13 cellular contexts compared by ENCODE assay signal in the genomic region with DNA sequence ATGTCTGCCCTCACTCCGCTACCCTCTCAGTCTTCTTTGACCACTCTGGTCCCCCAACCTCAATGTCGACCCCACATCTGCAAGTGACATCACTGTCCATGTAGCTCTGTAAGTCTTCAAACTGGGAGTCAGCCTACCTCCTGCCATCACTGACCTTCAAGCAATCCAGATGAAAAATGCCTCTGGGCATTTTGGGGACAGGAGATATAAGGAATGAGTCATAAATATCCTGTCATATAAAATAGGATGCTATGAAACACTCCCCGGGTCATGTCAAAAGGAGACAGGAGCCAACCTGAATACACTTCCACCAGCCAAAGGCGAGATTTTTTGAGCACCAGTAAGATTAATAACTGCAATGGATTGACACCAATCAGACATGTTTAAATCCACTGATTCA.
A peak's percentile ranks its signal among the peaks of the same experiment; 100 is the strongest.
DNase-seq lines count a peak whose midpoint lies in the region; ATAC-seq, FAIRE-seq and TF ChIP-seq lines count a peak whose summit lies in the region.
"Had no signal": no experiment of that assay in that cellular context is flagged by ENCODE, and none has a peak within 500 bp of the region (broad histone marks: within the 10 kb centered on the region; RNA-seq: fewer than 3 reads in every experiment).

No MANE protein-coding gene starts in this region.

- H3K27me3 ChIP-seq in PC-3 (ENCODE audit: low read length) (no peaks in the 10 kb centered on the region), neutrophil (no peaks in the 10 kb centered on the region), tibial artery (no peaks in the 10 kb centered on the region), HepG2 (ENCODE audit: control insufficient read depth in 1 of 2, insufficient read depth in 2 of 2, low read length in 2 of 2) (no peaks in the 10 kb centered on the region)

- TF ChIP-seq RAD21 in HepG2 (CRISPR knock-in tag; IDR thresholded peaks at IDR 0.05), result no peak

- H4K20me1 ChIP-seq in PC-3 (ENCODE audit: low read length) (no peaks in the 10 kb centered on the region), HepG2 (ENCODE audit: insufficient read depth, low read length) (no peaks in the 10 kb centered on the region)

- TF ChIP-seq CTCF in CD14-positive monocyte (IDR thresholded peaks at IDR 0.05) (no peak), PC-3 (conservative IDR thresholded peaks at IDR 0.05; ENCODE audit: low read depth, low read length) (no peak), neutrophil (IDR thresholded peaks at IDR 0.05) (no peak), tibial artery (IDR thresholded peaks at IDR 0.05) (no peak), HepG2 (CRISPR knock-in tag; IDR thresholded peaks at IDR 0.05) (no peak)

- no peak for TF ChIP-seq POLR2A in HepG2 (IDR thresholded peaks at IDR 0.05; ENCODE audit: insufficient read depth in 1 of 2, low read depth in 2 of 2, low read length in 2 of 2)

- peaks cover 80% of the 10 kb centered on the region for H3K4me1 Mint-ChIP-seq in CD14-positive monocyte

- no peaks in the 10 kb centered on the region for H3K9me2 ChIP-seq in PC-3 (replicated peaks; ENCODE audit: low read length)

- WGBS in HepG2 (ENCODE audit: low lambda C conversion rate), result 89% methylated on average over 4 of the region's 4 CpGs

- no peak for TF ChIP-seq EP300 in HepG2 (IDR thresholded peaks at IDR 0.05; ENCODE audit: low read depth in 2 of 2, low read length in 2 of 2)
- no peak for TF ChIP-seq EP300 in HepG2 (CRISPR knock-in tag; IDR thresholded peaks at IDR 0.05; ENCODE audit: borderline replicate concordance)

- peaks cover 0 to 3% (median 1%) of the 10 kb centered on the region in 3 donors for H3K27me3 Mint-ChIP-seq in CD14-positive monocyte (ENCODE audit: low read depth in 3 of 3)
- H3K27me3 Mint-ChIP-seq: CD8-positive, alpha-beta memory T cell had no signal

- DNase-seq in CD14-positive monocyte (ENCODE audit: low spot score), result no peak
- DNase-seq in ELR (ENCODE audit: low read depth), result peak; percentile 35
- peak; percentile 83 for DNase-seq in PC-3
- no peak for DNase-seq in tibial artery
- DNase-seq in HepG2 (ENCODE audit: low spot score), result no peak
- DNase-seq: Caco-2; CD8-positive, alpha-beta memory T cell; DND-41; H7 had no signal

- no peak overlapping the region for H3K4me3 ChIP-seq in PC-3 (ENCODE audit: low read length)
- H3K4me3 ChIP-seq in neutrophil (ENCODE audit: low read depth in 1 of 2, low read length in 1 of 2), result no peak overlapping the region
- no peak overlapping the region for H3K4me3 ChIP-seq in tibial artery
- H3K4me3 ChIP-seq in HepG2 (replicated peaks in 1 of 3; ENCODE audit: insufficient read depth in 1 of 3, low read depth in 2 of 3, low read length in 3 of 3), result no peak overlapping the region
- H3K4me3 ChIP-seq: GM12878, GM23338 had no signal

- H3K27ac Mint-ChIP-seq in CD14-positive monocyte, result peak overlapping the region; percentile 43 to 94 (median 81)
- H3K27ac Mint-ChIP-seq: CD8-positive, alpha-beta memory T cell; GM23338 had no signal

- H3K4me1 ChIP-seq in PC-3 (ENCODE audit: insufficient read depth, low read length) (peaks cover 30% of the 10 kb centered on the region), neutrophil (ENCODE audit: control insufficient read depth in 1 of 2, insufficient read depth in 1 of 2, low read depth in 1 of 2, low read length in 1 of 2) (peaks cover 88 to 89% of the 10 kb centered on the region in 2 experiments), tibial artery (peaks cover 0 to 7% (median 3%) of the 10 kb centered on the region in 4 donors), HepG2 (ENCODE audit: insufficient read depth, low read length) (peaks cover 35% of the 10 kb centered on the region)
- H3K4me1 ChIP-seq: Caco-2 had no signal

- H3K36me3 ChIP-seq in PC-3 (ENCODE audit: low read depth, low read length) (no peaks in the 10 kb centered on the region), neutrophil (no peaks in the 10 kb centered on the region), tibial artery (no peaks in the 10 kb centered on the region), HepG2 (replicated peaks in 1 of 2; ENCODE audit: control insufficient read depth in 1 of 2, insufficient read depth in 2 of 2, low read length in 2 of 2) (no peaks in the 10 kb centered on the region)

- peaks cover 2 to 4% of the 10 kb centered on the region in 2 donors for H3K36me3 Mint-ChIP-seq in CD14-positive monocyte
- H3K36me3 Mint-ChIP-seq: CD8-positive, alpha-beta memory T cell had no signal

- no peaks in the 10 kb centered on the region for H3K79me2 ChIP-seq in PC-3 (ENCODE audit: low read length)
- no peaks in the 10 kb centered on the region for H3K79me2 ChIP-seq in HepG2 (ENCODE audit: insufficient read depth, low read length)

- peak overlapping the region; percentile 54 for H3K4me2 ChIP-seq in PC-3 (ENCODE audit: low read length)
- no peak overlapping the region for H3K4me2 ChIP-seq in HepG2 (ENCODE audit: low read depth, low read length)
- H3K4me2 ChIP-seq: GM23338 had no signal

- BruUV-seq in PC-3 (replicated peaks; lab: Mats Ljungman, UMichigan) (no TSS peak), HepG2 (replicated peaks; lab: Mats Ljungman, UMichigan) (no TSS peak)

- H3K9me3 Mint-ChIP-seq in CD14-positive monocyte, result peaks cover 0 to 2% (median 0%) of the 10 kb centered on the region in 7 donors
- H3K9me3 Mint-ChIP-seq: CD8-positive, alpha-beta memory T cell; GM23338 had no signal

- no peak overlapping the region for H3K9ac ChIP-seq in PC-3 (ENCODE audit: low read length)
- no peak overlapping the region for H3K9ac ChIP-seq in HepG2 (ENCODE audit: insufficient read depth, low read depth, low read length)

- CTCF ChIA-PET in PC-3 (lab: Charles Lee), result no interaction called here
- CTCF ChIA-PET in HepG2 (lab: Yijun Ruan, JAX; ENCODE audit: low intra/inter-chr PET ratio, low total read pairs), result no interaction called here

- no peak for FAIRE-seq in HepG2 (lab: Jason Lieb, UNC)
- FAIRE-seq: GM12878, GM18507 had no signal

- POLR2A ChIA-PET in PC-3 (lab: Charles Lee; ENCODE audit: unreplicated experiment), result no interaction called here
- POLR2A ChIA-PET in HepG2 (lab: Yijun Ruan, JAX), result no interaction called here

- H2AFZ ChIP-seq in PC-3 (ENCODE audit: low read length) (no peak overlapping the region), HepG2 (ENCODE audit: low read length) (no peak overlapping the region)
- H2AFZ ChIP-seq: GM23338 had no signal

- ATAC-seq in PC-3 (peak; percentile 48), HepG2 (no peak)
- ATAC-seq: GM12878, GM23338 had no signal

- H3K9me3 ChIP-seq in PC-3 (ENCODE audit: low read length), result no peaks in the 10 kb centered on the region
- H3K9me3 ChIP-seq in neutrophil, result no peaks in the 10 kb centered on the region
- H3K9me3 ChIP-seq in tibial artery, result no peaks in the 10 kb centered on the region
- no peaks in the 10 kb centered on the region for H3K9me3 ChIP-seq in HepG2 (ENCODE audit: low read length)
- H3K9me3 ChIP-seq: Caco-2 had no signal

- H3K27ac ChIP-seq in PC-3 (ENCODE audit: low read length) (no peak overlapping the region), neutrophil (peak overlapping the region; percentile 98), tibial artery (no peak overlapping the region), HepG2 (ENCODE audit: extremely low read length, insufficient read depth, low read length) (no peak overlapping the region)

- peaks cover 4% of the 10 kb centered on the region for H3F3A ChIP-seq in PC-3 (ENCODE audit: low read length, unreplicated experiment)

- in situ Hi-C loops in HepG2 (cut with HindIII; ENCODE audit: extremely low pct_ligation_motif_present, low pct_unique_long_range_greater_than_20kb), result no loop called here

- intact Hi-C loops in CD14-positive monocyte (cut with micrococcal nuclease), result loop anchor here (2.0 to 5.0 kb wide), 2 partner anchors 18 to 40 kb away; no protein-coding TSS in a partner anchor
- intact Hi-C loops in PC-3 (cut with micrococcal nuclease), result no loop called here
- intact Hi-C loops in tibial artery (cut with DNase I; ENCODE audit: low total_unique reads), result loop anchor here (10.0 kb wide), 1 partner anchor 72 kb away; no protein-coding TSS in a partner anchor
- intact Hi-C loops in HepG2 (cut with micrococcal nuclease; ENCODE audit: unreplicated experiment), result no loop called here

- no peak overlapping the region for H3K4me3 Mint-ChIP-seq in CD14-positive monocyte
- H3K4me3 Mint-ChIP-seq: GM23338 had no signal

TF ChIP-seq in HepG2, 621 proteins besides CTCF, POLR2A, EP300 and RAD21:
- TF ChIP-seq ZNF513 (CRISPR knock-in tag; conservative IDR thresholded peaks at IDR 0.05) (no peak), NFRKB (IDR thresholded peaks at IDR 0.05) (no peak), KLF13 (CRISPR knock-in tag; IDR thresholded peaks at IDR 0.05) (no peak), PRMT3 (CRISPR knock-in tag; IDR thresholded peaks at IDR 0.05; ENCODE audit: borderline replicate concordance, low read depth) (no peak)

Comparison
In these comparisons a context has a peak if more than half of its experiments do, and no peak if none do; other contexts are left out.
1. DNase-seq: peak in ELR (single experiment) and PC-3 (single experiment); none in CD14-positive monocyte (single experiment), tibial artery (0 of 2) and HepG2 (single experiment).
2. intact Hi-C loops: an anchor here in CD14-positive monocyte (2.0 to 5.0 kb wide) and tibial artery (10.0 kb wide); none called in PC-3 and HepG2.